ENCODE assay signal across 8 cellular contexts in genomic region chr1:207997486-207998268, GRCh38.
A peak's percentile ranks its signal among the peaks of the same experiment; 100 is the strongest.
DNase-seq lines count a peak whose midpoint lies in the region; ATAC-seq and TF ChIP-seq lines count a peak whose summit lies in the region.

No MANE protein-coding gene starts in this region.

- H3K4me3 ChIP-seq in lower lobe of right lung: no peak overlapping the region

- no peaks in the 10 kb centered on the region for H3K9me3 ChIP-seq in lower lobe of right lung

- no peaks in the 10 kb centered on the region for H3K4me1 ChIP-seq in lower lobe of right lung

- POLR2A ChIA-PET in activated CD4-positive, alpha-beta T cell treated with anti-CD3 and anti-CD28 coated beads, Interleukin-2, amount 10 ng/mL, durations not matched to agents 7 days and 5 days (lab: Charles Lee): no interaction called here

- CTCF ChIA-PET in activated CD4-positive, alpha-beta T cell treated with anti-CD3 and anti-CD28 coated beads, Interleukin-2, amount 10 ng/mL, durations not matched to agents 7 days and 5 days (lab: Charles Lee): interaction anchor here (1.0 to 1.5 kb wide), 7 partner anchors 10 to 325 kb away, joined by 3 to 4 read pairs (median 3); no protein-coding TSS in a partner anchor

- peak; percentile 85 for TF ChIP-seq CTCF in lower lobe of right lung (IDR thresholded peaks at IDR 0.05)

- no peaks in the 10 kb centered on the region for H3K27me3 ChIP-seq in lower lobe of right lung (ENCODE audit: low read depth)

- H3K9me3 Mint-ChIP-seq in activated CD4-positive, alpha-beta T cell treated with anti-CD3 and anti-CD28 coated beads, Interleukin-2, amount 10 ng/mL, durations not matched to agents 7 days and 5 days: no peaks in the 10 kb centered on the region

- H3K27ac Mint-ChIP-seq in activated CD4-positive, alpha-beta T cell treated with anti-CD3 and anti-CD28 coated beads, Interleukin-2, amount 10 ng/mL, durations not matched to agents 7 days and 5 days: no peak overlapping the region

- DNase-seq in GM03348 (ENCODE audit: low spot score) (peak; percentile 79), NCI-H2196 treated with DMSO at 0.1 percent for 48 hours (lab: John Stamatoyannopoulos, UW; ENCODE audit: unreplicated experiment) (peak; percentile 27), dermis microvascular lymphatic vessel endothelial cell (ENCODE audit: low read depth in 2 of 2) (peak; percentile 69 to 83), lower lobe of right lung (peak; percentile 75)
- DNase-seq in activated CD4-positive, alpha-beta T cell treated with anti-CD3 and anti-CD28 coated beads, Interleukin-2, amount 10 ng/mL, durations not matched to agents 7 days and 5 days: peak; percentile 69
- DNase-seq in stimulated activated CD8-positive, alpha-beta memory T cell treated with anti-CD3 and anti-CD28 coated beads, Interleukin-15, amount 100 ng/mL, for 24 hours (ENCODE audit: low read depth): peak; percentile 7

- no peaks in the 10 kb centered on the region for H3K36me3 ChIP-seq in lower lobe of right lung

- no peaks in the 10 kb centered on the region for H3K36me3 Mint-ChIP-seq in activated CD4-positive, alpha-beta T cell treated with anti-CD3 and anti-CD28 coated beads, Interleukin-2, amount 10 ng/mL, durations not matched to agents 7 days and 5 days (ENCODE audit: low read depth)

- no peak overlapping the region for H3K27ac ChIP-seq in lower lobe of right lung

- H3K4me3 Mint-ChIP-seq in activated CD4-positive, alpha-beta T cell treated with anti-CD3 and anti-CD28 coated beads, Interleukin-2, amount 10 ng/mL, durations not matched to agents 7 days and 5 days: no peak overlapping the region

- peaks cover 6% of the 10 kb centered on the region for H3K27me3 Mint-ChIP-seq in activated CD4-positive, alpha-beta T cell treated with anti-CD3 and anti-CD28 coated beads, Interleukin-2, amount 10 ng/mL, durations not matched to agents 7 days and 5 days

- H3K4me1 Mint-ChIP-seq in activated CD4-positive, alpha-beta T cell treated with anti-CD3 and anti-CD28 coated beads, Interleukin-2, amount 10 ng/mL, durations not matched to agents 7 days and 5 days: no peaks in the 10 kb centered on the region

- peak; percentile 62 for ATAC-seq in HG02938 (IDR thresholded peaks at IDR 0.05; ENCODE audit: unreplicated experiment)
- ATAC-seq in lower lobe of right lung: peak; percentile 91 to 92
- no peak for ATAC-seq in GM19452 (IDR thresholded peaks at IDR 0.05; ENCODE audit: unreplicated experiment)

- intact Hi-C loops in lower lobe of right lung (cut with DNase I): no loop called here

Comparison
In these comparisons a context has a peak if more than half of its experiments do, and no peak if none do; other contexts are left out.
1. DNase-seq: peak in every context shown above with its lines; median percentile 79 in GM03348; 76 in dermis microvascular lymphatic vessel endothelial cell; 75 in lower lobe of right lung; 69 in activated CD4-positive, alpha-beta T cell treated with anti-CD3 and anti-CD28 coated beads, Interleukin-2, amount 10 ng/mL, durations not matched to agents 7 days and 5 days; 27 in NCI-H2196 treated with DMSO at 0.1 percent for 48 hours; 7 in stimulated activated CD8-positive, alpha-beta memory T cell treated with anti-CD3 and anti-CD28 coated beads, Interleukin-15, amount 100 ng/mL, for 24 hours.